Comparison of ENCODE assay signal across 31 cellular contexts in the genomic region with DNA sequence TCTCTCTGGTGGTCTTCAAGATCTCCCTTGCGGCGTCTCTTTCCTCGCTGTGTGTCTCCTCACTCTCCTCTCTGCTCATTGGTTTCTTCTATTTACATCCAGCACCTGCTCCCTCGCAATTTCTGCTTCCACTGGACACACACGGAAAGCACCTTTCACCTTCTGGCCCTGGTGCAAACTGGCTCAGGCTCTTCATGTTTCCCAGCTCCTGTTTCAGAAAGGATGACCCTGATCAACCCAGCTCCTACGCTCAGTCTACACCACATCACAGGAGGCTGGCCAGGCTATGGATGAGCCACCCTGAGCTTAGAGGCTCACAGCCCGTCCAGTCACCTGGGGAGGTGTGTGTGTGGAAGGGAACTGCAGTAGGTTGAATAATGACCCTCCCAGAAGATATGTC.
"Had no signal": no experiment of that assay in that cellular context is flagged by ENCODE, and none has a peak within 500 bp of the region (broad histone marks: within the 10 kb centered on the region; RNA-seq: fewer than 3 reads in every experiment).

No MANE protein-coding gene starts in this region.

- DNase-seq: activated CD4-positive, alpha-beta memory T cell treated with anti-CD3 and anti-CD28 coated beads for 36 hours; activated CD4-positive, alpha-beta T cell treated with anti-CD3 and anti-CD28 coated beads, Interleukin-2, amount 10 ng/mL, durations not matched to agents 7 days and 5 days; activated CD4-positive, CD25-positive, alpha-beta regulatory T cell treated with anti-CD3 and anti-CD28 coated beads, Interleukin-2, amount 50 U/mL, for 72 hours; activated CD8-positive, alpha-beta memory T cell treated with anti-CD3 and anti-CD28 coated beads for 24 hours; activated gamma-delta T cell treated with Interleukin-2 at 50 U/mL for 16 hours; activated naive CD4-positive, alpha-beta T cell treated with anti-CD3 and anti-CD28 coated beads, Interleukin-2, amount 10 ng/mL, durations not matched to agents 7 days and 5 days; activated naive CD8-positive, alpha-beta T cell treated with anti-CD3 and anti-CD28 coated beads for 36 hours; activated T-cell treated with anti-CD3 and anti-CD28 coated beads, Interleukin-2, amount 50 U/mL, for 4 hours; anterior cingulate cortex; caudate nucleus; MG63; MV-4-11; NCI-H1092 treated with DMSO at 0.1 percent for 48 hours; NCI-H1417 treated with DMSO at 0.1 percent for 48 hours; NCI-H1694; NCI-H2029 treated with DMSO at 0.1 percent for 48 hours; NCI-H345; NCI-H510A; NCI-H526 treated with DMSO at 0.1 percent for 48 hours; NCI-H82; NK-92 treated with Interleukin-12 subunit alpha and Interleukin-12 subunit beta, amount 100 ng/mL, for 24 hours; OCI-M1; Right ventricle myocardium superior; SW 1271; T-helper 9 cell had no signal

- ATAC-seq: activated T-cell treated with anti-CD3 and anti-CD28 coated beads, Interleukin-2, amount 50 U/mL, for 4 hours; Panc1; SK-N-SH treated with all-trans-retinoic acid at 6 μM for 48 hours; WTC11 had no signal

- H3K9me3 ChIP-seq: breast epithelium, MG63, SJSA1 had no signal

- H3K36me3 ChIP-seq: breast epithelium, MG63, SJSA1 had no signal

- H3K27ac ChIP-seq: breast epithelium, RWPE1, SJSA1 had no signal

- H3K4me3 ChIP-seq: breast epithelium, MG63, SJSA1 had no signal

- H3K27me3 ChIP-seq: breast epithelium, MG63, SJSA1 had no signal
